ENCODE assay signal across 1 cellular context in genomic region chr19:58182577-58182988, GRCh38.
TF ChIP-seq lines count a peak whose summit lies in the region.

No MANE protein-coding gene starts in this region.

TF ChIP-seq in HEK293, 187 proteins besides CTCF, POLR2A, EP300 and RAD21 (continued from another document and continues in another):
- TF ChIP-seq ZSCAN18 (tag by site-specific recombination; IDR thresholded peaks at IDR 0.05), result no peak
- no peak for TF ChIP-seq ZNF239 (tag by site-specific recombination; IDR thresholded peaks at IDR 0.05)
- TF ChIP-seq ZNF133 (tag by site-specific recombination; IDR thresholded peaks at IDR 0.05), result no peak; the same call in 1 of the 2 replicates
- TF ChIP-seq PRDM10 (tag by site-specific recombination; IDR thresholded peaks at IDR 0.05), result peak; percentile 88
- TF ChIP-seq TCF7L2 (IDR thresholded peaks at IDR 0.05; ENCODE audit: borderline replicate concordance, low read depth, low read length), result no peak
- peak; percentile 77 for TF ChIP-seq ZBTB10 (tag by site-specific recombination; IDR thresholded peaks at IDR 0.05)
- TF ChIP-seq ZBTB20 (tag by site-specific recombination; IDR thresholded peaks at IDR 0.05), result no peak
- 0 out of 2 replicates have a peak, but pooled peaks have one; percentile 39 for TF ChIP-seq PBX3 (CRISPR knock-in tag; IDR thresholded peaks at IDR 0.05)
- TF ChIP-seq ZNF335 (tag by site-specific recombination; conservative IDR thresholded peaks at IDR 0.05), result 0 out of 2 replicates have a peak, but pooled peaks have one; percentile 15
- TF ChIP-seq ZNF366 (tag by site-specific recombination; conservative IDR thresholded peaks at IDR 0.05), result peak; percentile 55
- TF ChIP-seq ZNF280C (tag by site-specific recombination; IDR thresholded peaks at IDR 0.05), result 0 out of 2 replicates have a peak, but pooled peaks have one; percentile 53
- TF ChIP-seq EGR2 (tag by site-specific recombination; IDR thresholded peaks at IDR 0.05; ENCODE audit: low read depth), result no peak
- no peak for TF ChIP-seq ZNF658 (tag by site-specific recombination; IDR thresholded peaks at IDR 0.05)
- TF ChIP-seq ZBTB11 (tag by site-specific recombination; conservative IDR thresholded peaks at IDR 0.05; ENCODE audit: low read depth), result peak; percentile 70
- 0 out of 2 replicates have a peak, but pooled peaks have one; percentile 29 for TF ChIP-seq ZFP69B (tag by site-specific recombination; IDR thresholded peaks at IDR 0.05)
- peak; percentile 74 for TF ChIP-seq HOXD13 (CRISPR knock-in tag; IDR thresholded peaks at IDR 0.05; ENCODE audit: borderline replicate concordance)
- 0 out of 2 replicates have a peak, but pooled peaks have one; percentile 16 for TF ChIP-seq ZNF23 (tag by site-specific recombination; IDR thresholded peaks at IDR 0.05; ENCODE audit: borderline replicate concordance)
- no peak for TF ChIP-seq GFI1B (tag by site-specific recombination; IDR thresholded peaks at IDR 0.05)
- TF ChIP-seq ZNF121 (tag by site-specific recombination; IDR thresholded peaks at IDR 0.05), result no peak
- no peak for TF ChIP-seq ZNF292 (tag by site-specific recombination; IDR thresholded peaks at IDR 0.05; ENCODE audit: borderline replicate concordance, low read depth)
- no peak for TF ChIP-seq TSHZ1 (tag by site-specific recombination; IDR thresholded peaks at IDR 0.05; ENCODE audit: borderline replicate concordance)
- TF ChIP-seq ZNF792 (tag by site-specific recombination; IDR thresholded peaks at IDR 0.05), result 0 out of 2 replicates have a peak, but pooled peaks have one; percentile 23
- 0 out of 2 replicates have a peak, but pooled peaks have one; percentile 17 for TF ChIP-seq ZNF211 (tag by site-specific recombination; IDR thresholded peaks at IDR 0.05; ENCODE audit: low read depth)
- peak; percentile 93 for TF ChIP-seq ZNF398 (tag by site-specific recombination; IDR thresholded peaks at IDR 0.05)
- TF ChIP-seq ZNF623 (tag by site-specific recombination; IDR thresholded peaks at IDR 0.05), result no peak
